In genomic region chr2:113888641-113889470, GRCh38 we compare ENCODE assay signal across 8 cellular contexts. TPM values are rescaled to one million over a fixed set of nuclear protein-coding genes. Genes with fewer than 3 reads are reported as not detected.
A peak's percentile ranks its signal among the peaks of the same experiment; 100 is the strongest.
DNase-seq lines count a peak whose midpoint lies in the region; ATAC-seq and TF ChIP-seq lines count a peak whose summit lies in the region.

No MANE protein-coding gene starts in this region.

- H3K36me3 ChIP-seq in left ventricle myocardium inferior, result no peaks in the 10 kb centered on the region

- CTCF ChIA-PET in activated B cell treated with CpG ODN at 0.5 μM for 24 hours (lab: Charles Lee), result interaction anchor here (0.7 to 1.6 kb wide), 6 partner anchors 10 to 132 kb away, joined by 3 to 4 read pairs (median 3); partner anchors contain the start of gene SLC35F5

- peak overlapping the region; percentile 9 for H3T11ph ChIP-seq in H9 (ENCODE audit: low read length)

- no peak overlapping the region for H4K8ac ChIP-seq in H9 (replicated peaks; ENCODE audit: insufficient read length, low read depth, low read length)

- H4K5ac ChIP-seq in H9 (ENCODE audit: insufficient read length, low read depth, low read length), result peak overlapping the region; percentile 98

- peak overlapping the region; percentile 94 for H3K9ac ChIP-seq in H9 (ENCODE audit: extremely low read depth, insufficient read length, low read length)

- no peak overlapping the region for H2BK120ac ChIP-seq in H9 (ENCODE audit: low read depth, low read length, poor library complexity, severe bottlenecking)

- no peak overlapping the region for H2BK12ac ChIP-seq in H9 (ENCODE audit: insufficient read length, low read depth, low read length)

- TF ChIP-seq CTCF in H9 (conservative IDR thresholded peaks at IDR 0.05) (no peak), activated B cell treated with CpG ODN at 0.5 μM for 24 hours (IDR thresholded peaks at IDR 0.05) (no peak), left ventricle myocardium inferior (IDR thresholded peaks at IDR 0.05; ENCODE audit: borderline replicate concordance) (no peak)

- peak overlapping the region; percentile 95 for H3K4me3 ChIP-seq in left ventricle myocardium inferior
- peak overlapping the region; percentile 71 for H3K4me3 ChIP-seq in skeletal muscle cell (ENCODE audit: low read depth, low read length)

- WGBS in H9 (ENCODE audit: extremely low coverage, insufficient read length, low lambda C conversion rate), result no CpG with 5 or more reads among the region's 14 CpGs

- POLR2A ChIA-PET in activated B cell treated with CpG ODN at 0.5 μM for 24 hours (lab: Charles Lee), result interaction anchor here (0.6 to 10.9 kb wide), 14 partner anchors 9 to 1341 kb away, joined by 3 to 191 read pairs (median 5); partner anchors contain the start of gene SLC35F5

- H3K4me2 ChIP-seq in H9 (ENCODE audit: insufficient read depth, insufficient read length, low read length), result peak overlapping the region; percentile 65

- no peak overlapping the region for H2AFZ ChIP-seq in H9 (ENCODE audit: low read length)

- H3K79me1 ChIP-seq in H9 (ENCODE audit: insufficient read depth, low read depth, low read length, poor library complexity, severe bottlenecking), result peaks cover 3% of the 10 kb centered on the region

- H3K27ac Mint-ChIP-seq in H9 (peak overlapping the region; percentile 99 to 100 (median 100)), activated B cell treated with CpG ODN at 0.5 μM for 24 hours (peak overlapping the region; percentile 98)

- H2BK5ac ChIP-seq in H9 (ENCODE audit: insufficient read length, low read length), result peak overlapping the region; percentile 54

- H3K23ac ChIP-seq in H9 (ENCODE audit: insufficient read length, low read depth, low read length), result no peak overlapping the region

- peaks cover 3% of the 10 kb centered on the region; the same call in 1 of the 2 replicates for H3K79me2 ChIP-seq in H9 (ENCODE audit: insufficient read depth, low read length)

- H3K9me3 Mint-ChIP-seq in H9 (no peaks in the 10 kb centered on the region), activated B cell treated with CpG ODN at 0.5 μM for 24 hours (no peaks in the 10 kb centered on the region)

- H3K9me3 ChIP-seq in H9 (ENCODE audit: control insufficient read depth, low read depth, low read length) (no peaks in the 10 kb centered on the region), left ventricle myocardium inferior (replicated peaks) (no peaks in the 10 kb centered on the region)

- H3K27me3 ChIP-seq in H9 (ENCODE audit: insufficient read depth, low read length) (no peaks in the 10 kb centered on the region), left ventricle myocardium inferior (ENCODE audit: low read depth) (no peaks in the 10 kb centered on the region)

- no peak overlapping the region for H4K91ac ChIP-seq in H9 (ENCODE audit: insufficient read length, low read depth, low read length)

- ATAC-seq in activated B cell treated with CpG ODN at 0.5 μM for 24 hours (ENCODE audit: low read depth), result no peak
- no peak for ATAC-seq in HG02623 (IDR thresholded peaks at IDR 0.05; ENCODE audit: unreplicated experiment)

- H3K4me3 Mint-ChIP-seq in H9, result peak overlapping the region; percentile 92 to 95
- H3K4me3 Mint-ChIP-seq in activated B cell treated with CpG ODN at 0.5 μM for 24 hours, result peak overlapping the region; percentile 98

- H3K4ac ChIP-seq in H9 (ENCODE audit: low read depth, low read length), result no peak overlapping the region; the same call in 1 of the 2 replicates

- H2BK20ac ChIP-seq in H9 (ENCODE audit: low read depth, low read length, poor library complexity, severe bottlenecking), result no peak overlapping the region

- H3K27me3 Mint-ChIP-seq in H9 (ENCODE audit: low read depth) (no peaks in the 10 kb centered on the region), activated B cell treated with CpG ODN at 0.5 μM for 24 hours (no peaks in the 10 kb centered on the region)

- peaks cover 0 to 15% (median 2%) of the 10 kb centered on the region in 3 experiments; a peak in 3 of 7 replicates for H3K36me3 Mint-ChIP-seq in H9 (ENCODE audit: insufficient read depth in 1 of 3, low read depth in 3 of 3)
- H3K36me3 Mint-ChIP-seq in activated B cell treated with CpG ODN at 0.5 μM for 24 hours (ENCODE audit: low read depth), result peaks cover 37% of the 10 kb centered on the region

- H3K4me1 ChIP-seq in H9 (ENCODE audit: insufficient read depth, low read length) (peaks cover 4% of the 10 kb centered on the region), left ventricle myocardium inferior (peaks cover 71% of the 10 kb centered on the region)

- H4K20me1 ChIP-seq in H9 (ENCODE audit: control insufficient read depth, insufficient read depth, insufficient read length), result no peaks in the 10 kb centered on the region

- H3K4me1 Mint-ChIP-seq in H9 (peaks cover 51 to 55% of the 10 kb centered on the region in 2 experiments), activated B cell treated with CpG ODN at 0.5 μM for 24 hours (peaks cover 77% of the 10 kb centered on the region)

- H3K27ac ChIP-seq in H9 (ENCODE audit: insufficient read length, low read depth, low read length) (peak overlapping the region; percentile 99), left ventricle myocardium inferior (replicated peaks) (peak overlapping the region; percentile 97)

- H2AK5ac ChIP-seq in H9 (ENCODE audit: insufficient read length, low read length), result no peak overlapping the region

- peak overlapping the region; percentile 97 for H3K18ac ChIP-seq in H9 (ENCODE audit: insufficient read length, low read depth, low read length)

- H2BK15ac ChIP-seq in H9 (ENCODE audit: low read depth, low read length), result no peak overlapping the region

- intact Hi-C loops in activated B cell treated with CpG ODN at 0.5 μM for 24 hours (cut with micrococcal nuclease), result loop anchor here (1.0 kb wide), 2 partner anchors 30 to 34 kb away; no protein-coding TSS in a partner anchor
- intact Hi-C loops in left ventricle myocardium inferior (cut with micrococcal nuclease), result no loop called here

- peak overlapping the region; percentile 99; the same call in 1 of the 2 replicates for H3K14ac ChIP-seq in H9 (ENCODE audit: insufficient read depth, low read length)

- H3K23me2 ChIP-seq in H9 (ENCODE audit: insufficient read length, low read depth, low read length, poor library complexity, severe bottlenecking), result peaks cover 5% of the 10 kb centered on the region

- no peak overlapping the region for H3K56ac ChIP-seq in H9 (ENCODE audit: insufficient read length, low read depth, low read length)

- DNase-seq in H9, result no peak
- DNase-seq in activated B cell treated with CpG ODN at 0.5 μM for 24 hours, result no peak
- peak; percentile 45 for DNase-seq in left ventricle myocardium inferior
- no peak for DNase-seq in skeletal muscle cell (ENCODE audit: low read depth)
- DNase-seq in DMS53 treated with DMSO at 0.1 percent for 48 hours (lab: John Stamatoyannopoulos, UW; ENCODE audit: unreplicated experiment), result no peak
- DNase-seq in NCI-H774 (lab: John Stamatoyannopoulos, UW), result no peak
- DNase-seq in DMS114 treated with DMSO at 0.1 percent for 48 hours (lab: John Stamatoyannopoulos, UW; ENCODE audit: unreplicated experiment), result no peak

RNA-seq across cellular contexts. Expression of gene ACTR3, which starts 1.0 kb away (rescaled TPM):
- total RNA-seq in H9 (2021), result 180 and 183 TPM in 2 replicates
- total RNA-seq in activated B cell treated with CpG ODN at 0.5 μM for 24 hours, result 638 and 639 TPM in 2 replicates
- total RNA-seq in left ventricle myocardium inferior, result 108 TPM
